Comparison of ENCODE assay signal across 1 cellular context in genomic region chr20:59268827-59269226, GRCh38.
TF ChIP-seq lines count a peak whose summit lies in the region.

No MANE protein-coding gene starts in this region.

TF ChIP-seq in GM23338, 12 proteins besides CTCF, POLR2A, EP300 and RAD21 (continued from another document):
- no peak for TF ChIP-seq REST (IDR thresholded peaks at IDR 0.05; ENCODE audit: unreplicated experiment)
- no peak for TF ChIP-seq CREB1 (CRISPR knock-in tag; IDR thresholded peaks at IDR 0.05; ENCODE audit: low read depth)
- peak; percentile 87 for TF ChIP-seq ZNF462 (CRISPR knock-in tag; IDR thresholded peaks at IDR 0.05)
- no peak for TF ChIP-seq ETS1 (IDR thresholded peaks at IDR 0.05)
